Comparison of ENCODE assay signal across 20 cellular contexts in genomic region chr7:158017226-158018060, GRCh38.
DNase-seq lines count a peak whose midpoint lies in the region; ATAC-seq and TF ChIP-seq lines count a peak whose summit lies in the region.
"Had no signal": no experiment of that assay in that cellular context is flagged by ENCODE, and none has a peak within 500 bp of the region (broad histone marks: within the 10 kb centered on the region; RNA-seq: fewer than 3 reads in every experiment).

No MANE protein-coding gene starts in this region.

- peaks cover 10% of the 10 kb centered on the region for H3K9me3 Mint-ChIP-seq in glutamatergic neuron (ENCODE audit: unreplicated experiment)
- H3K9me3 Mint-ChIP-seq: activated CD4-positive, alpha-beta memory T cell treated with anti-CD3 and anti-CD28 coated beads, Interleukin-2, amount 10 ng/mL, durations not matched to agents 7 days and 5 days; activated naive CD8-positive, alpha-beta T cell treated with anti-CD3 and anti-CD28 coated beads, Interleukin-2, amount 10 ng/mL, durations not matched to agents 7 days and 5 days; activated T-cell treated with anti-CD3 and anti-CD28 coated beads, Interleukin-2, amount 50 U/mL, for 72 hours; CD4-positive, CD25-positive, alpha-beta regulatory T cell; immature natural killer cell; naive thymus-derived CD8-positive, alpha-beta T cell; stimulated activated naive B cell treated with anti-CD40 and anti-IgM and Interleukin-4, amounts not matched to agents 10 μg/mL and 1 μg/mL and 100 μg/mL, for 72 hours had no signal

- no peak overlapping the region for H3K4me3 ChIP-seq in stomach
- H3K4me3 ChIP-seq: psoas muscle had no signal

- H3K4me1 ChIP-seq in stomach, result peaks cover 6 to 26% (median 24%) of the 10 kb centered on the region in 4 donors
- H3K4me1 ChIP-seq: psoas muscle had no signal

- H3K4me1 Mint-ChIP-seq in glutamatergic neuron (ENCODE audit: low read depth, unreplicated experiment), result peaks cover 9% of the 10 kb centered on the region
- H3K4me1 Mint-ChIP-seq: activated CD4-positive, alpha-beta memory T cell treated with anti-CD3 and anti-CD28 coated beads, Interleukin-2, amount 10 ng/mL, durations not matched to agents 7 days and 5 days; activated naive CD8-positive, alpha-beta T cell treated with anti-CD3 and anti-CD28 coated beads, Interleukin-2, amount 10 ng/mL, durations not matched to agents 7 days and 5 days; CD4-positive, CD25-positive, alpha-beta regulatory T cell; immature natural killer cell; naive thymus-derived CD8-positive, alpha-beta T cell; stimulated activated naive B cell treated with anti-CD40 and anti-IgM and Interleukin-4, amounts not matched to agents 10 μg/mL and 1 μg/mL and 100 μg/mL, for 72 hours had no signal

- peaks cover 2% of the 10 kb centered on the region for H3K27me3 Mint-ChIP-seq in glutamatergic neuron (ENCODE audit: unreplicated experiment)
- H3K27me3 Mint-ChIP-seq: activated CD4-positive, alpha-beta memory T cell treated with anti-CD3 and anti-CD28 coated beads, Interleukin-2, amount 10 ng/mL, durations not matched to agents 7 days and 5 days; activated naive CD8-positive, alpha-beta T cell treated with anti-CD3 and anti-CD28 coated beads, Interleukin-2, amount 10 ng/mL, durations not matched to agents 7 days and 5 days; CD4-positive, CD25-positive, alpha-beta regulatory T cell; stimulated activated naive B cell treated with anti-CD40 and anti-IgM and Interleukin-4, amounts not matched to agents 10 μg/mL and 1 μg/mL and 100 μg/mL, for 72 hours had no signal

- DNase-seq in NCI-H2107 treated with DMSO at 0.1 percent for 48 hours (lab: John Stamatoyannopoulos, UW; ENCODE audit: unreplicated experiment) (peak; percentile 33), NCI-H2107 (lab: John Stamatoyannopoulos, UW) (no peak), NCI-H2227 (lab: John Stamatoyannopoulos, UW; ENCODE audit: unreplicated experiment) (peak; percentile 88), glutamatergic neuron (no peak), stomach (peak; percentile 27), NCI-H446 treated with DMSO at 0.1 percent for 48 hours (lab: John Stamatoyannopoulos, UW) (no peak)
- DNase-seq in activated CD4-positive, alpha-beta T cell treated with anti-CD3 and anti-CD28 coated beads, Interleukin-2, amount 50 U/mL, for 1 hour, result no peak
- DNase-seq: activated CD4-positive, alpha-beta memory T cell treated with anti-CD3 and anti-CD28 coated beads, Interleukin-2, amount 10 ng/mL, durations not matched to agents 7 days and 5 days; activated T-cell treated with anti-CD3 and anti-CD28 coated beads, Interleukin-2, amount 50 U/mL, for 72 hours; CD4-positive, CD25-positive, alpha-beta regulatory T cell; erythroblast; immature natural killer cell; mammary epithelial cell; naive thymus-derived CD8-positive, alpha-beta T cell; NK-92 treated with Interleukin-12 subunit alpha and Interleukin-12 subunit beta, amount 100 ng/mL, for 24 hours; psoas muscle; stimulated activated naive B cell treated with anti-CD40 and anti-IgM and Interleukin-4, amounts not matched to agents 10 μg/mL and 1 μg/mL and 100 μg/mL, for 72 hours had no signal

- no peak for TF ChIP-seq POLR2A in stomach (IDR thresholded peaks at IDR 0.05)

- TF ChIP-seq EP300 in stomach (IDR thresholded peaks at IDR 0.05), result no peak

- H3K36me3 ChIP-seq in stomach, result no peaks in the 10 kb centered on the region

- peaks cover 4% of the 10 kb centered on the region for H3K36me3 Mint-ChIP-seq in glutamatergic neuron (ENCODE audit: unreplicated experiment)
- H3K36me3 Mint-ChIP-seq: activated naive CD8-positive, alpha-beta T cell treated with anti-CD3 and anti-CD28 coated beads, Interleukin-2, amount 10 ng/mL, durations not matched to agents 7 days and 5 days; CD4-positive, CD25-positive, alpha-beta regulatory T cell; immature natural killer cell; naive thymus-derived CD8-positive, alpha-beta T cell; stimulated activated naive B cell treated with anti-CD40 and anti-IgM and Interleukin-4, amounts not matched to agents 10 μg/mL and 1 μg/mL and 100 μg/mL, for 72 hours had no signal

- no peaks in the 10 kb centered on the region for H3K27me3 ChIP-seq in stomach

- no peaks in the 10 kb centered on the region for H3K9me3 ChIP-seq in stomach
- H3K9me3 ChIP-seq: psoas muscle had no signal

- H3K27ac Mint-ChIP-seq in glutamatergic neuron (ENCODE audit: unreplicated experiment), result peak overlapping the region; percentile 22
- H3K27ac Mint-ChIP-seq: activated CD4-positive, alpha-beta memory T cell treated with anti-CD3 and anti-CD28 coated beads, Interleukin-2, amount 10 ng/mL, durations not matched to agents 7 days and 5 days; activated naive CD8-positive, alpha-beta T cell treated with anti-CD3 and anti-CD28 coated beads, Interleukin-2, amount 10 ng/mL, durations not matched to agents 7 days and 5 days; activated T-cell treated with anti-CD3 and anti-CD28 coated beads, Interleukin-2, amount 50 U/mL, for 72 hours; CD4-positive, CD25-positive, alpha-beta regulatory T cell; immature natural killer cell; naive thymus-derived CD8-positive, alpha-beta T cell; stimulated activated naive B cell treated with anti-CD40 and anti-IgM and Interleukin-4, amounts not matched to agents 10 μg/mL and 1 μg/mL and 100 μg/mL, for 72 hours had no signal

- WGBS in stomach, 5 donors, result 81 to 91% (median 84%) methylated on average over 11 to 14 of the region's 14 CpGs

- ATAC-seq in HG02938 (IDR thresholded peaks at IDR 0.05; ENCODE audit: unreplicated experiment), result no peak
- ATAC-seq: activated T-cell treated with anti-CD3 and anti-CD28 coated beads, Interleukin-2, amount 50 U/mL, for 72 hours; naive thymus-derived CD8-positive, alpha-beta T cell; psoas muscle; stimulated activated naive B cell treated with anti-CD40 and anti-IgM and Interleukin-4, amounts not matched to agents 10 μg/mL and 1 μg/mL and 100 μg/mL, for 72 hours had no signal

- H3K27ac ChIP-seq in stomach, result peak overlapping the region in 4 of 5 donors; percentile 10 to 64 (median 34)
- H3K27ac ChIP-seq: KMS-11, psoas muscle had no signal

- intact Hi-C loops in stomach (cut with DNase I; ENCODE audit: low total_unique reads), result no loop called here

- H3K4me3 Mint-ChIP-seq in glutamatergic neuron (ENCODE audit: unreplicated experiment), result no peak overlapping the region
- H3K4me3 Mint-ChIP-seq: activated CD4-positive, alpha-beta memory T cell treated with anti-CD3 and anti-CD28 coated beads, Interleukin-2, amount 10 ng/mL, durations not matched to agents 7 days and 5 days; activated naive CD8-positive, alpha-beta T cell treated with anti-CD3 and anti-CD28 coated beads, Interleukin-2, amount 10 ng/mL, durations not matched to agents 7 days and 5 days; activated T-cell treated with anti-CD3 and anti-CD28 coated beads, Interleukin-2, amount 50 U/mL, for 72 hours; CD4-positive, CD25-positive, alpha-beta regulatory T cell; immature natural killer cell; naive thymus-derived CD8-positive, alpha-beta T cell; stimulated activated naive B cell treated with anti-CD40 and anti-IgM and Interleukin-4, amounts not matched to agents 10 μg/mL and 1 μg/mL and 100 μg/mL, for 72 hours had no signal

- TF ChIP-seq CTCF in glutamatergic neuron (IDR thresholded peaks at IDR 0.05; ENCODE audit: partially characterized antibody, unreplicated experiment) (no peak), stomach (IDR thresholded peaks at IDR 0.05) (no peak)

Comparison
In these comparisons a context has a peak if more than half of its experiments do, and no peak if none do; other contexts are left out.
1. DNase-seq: peak in NCI-H2107 treated with DMSO at 0.1 percent for 48 hours (single experiment), NCI-H2227 (single experiment) and stomach (single experiment); none in NCI-H2107 (single experiment), glutamatergic neuron (single experiment), activated CD4-positive, alpha-beta T cell treated with anti-CD3 and anti-CD28 coated beads, Interleukin-2, amount 50 U/mL, for 1 hour (single experiment) and NCI-H446 treated with DMSO at 0.1 percent for 48 hours (single experiment).